In genomic region chr1:208235983-208236761, GRCh38 we compare ENCODE assay signal across 8 cellular contexts. TPM values are rescaled to one million over a fixed set of nuclear protein-coding genes. Genes with fewer than 3 reads are reported as not detected.
DNase-seq lines count a peak whose midpoint lies in the region; ATAC-seq and TF ChIP-seq lines count a peak whose summit lies in the region.

No MANE protein-coding gene starts in this region.

- intact Hi-C loops in dorsolateral prefrontal cortex (cut with DNase I): no loop called here

- TF ChIP-seq CTCF in dorsolateral prefrontal cortex (IDR thresholded peaks at IDR 0.05 in 54 of 56, conservative IDR thresholded peaks at IDR 0.05 in 2 of 56; ENCODE audit: low read depth in 1 of 56, partially characterized antibody in 56 of 56): no peak

- H3K4me3 ChIP-seq in dorsolateral prefrontal cortex: peak overlapping the region in 21 of 59 donors; percentile 0 to 81 (median 13)

- ATAC-seq in GM18519 (IDR thresholded peaks at IDR 0.05; ENCODE audit: low FRiP score, unreplicated experiment): peak; percentile 39
- ATAC-seq in HG03025 (IDR thresholded peaks at IDR 0.05; ENCODE audit: low FRiP score, unreplicated experiment): no peak

- H3K27me3 ChIP-seq in dorsolateral prefrontal cortex: peaks cover 0 to 55% (median 0%) of the 10 kb centered on the region in 45 donors

- DNase-seq in NCI-H510A (lab: John Stamatoyannopoulos, UW): peak; percentile 64
- no peak for DNase-seq in dorsolateral prefrontal cortex
- DNase-seq in myocyte (ENCODE audit: low read depth): peak; percentile 91
- DNase-seq in NCI-H1092 (lab: John Stamatoyannopoulos, UW): no peak
- no peak for DNase-seq in NCI-H446 treated with DMSO at 0.1 percent for 48 hours (lab: John Stamatoyannopoulos, UW)
- no peak for DNase-seq in NCI-H128 (lab: John Stamatoyannopoulos, UW; ENCODE audit: unreplicated experiment)

- peak overlapping the region in 34 of 59 donors; percentile 10 to 75 (median 40) for H3K27ac ChIP-seq in dorsolateral prefrontal cortex

RNA-seq across cellular contexts. Expression of gene PLXNA2, which starts 8.0 kb away (rescaled TPM):
- total RNA-seq in dorsolateral prefrontal cortex: 100 to 1,000 TPM in 36 of 120 experiments, 10 to 100 TPM in 84; 39.8 to 132 (median 90.8) TPM
- total RNA-seq in myocyte: 8.6 TPM in 2 replicates
- polyA plus RNA-seq in myocyte (2012): 6.6 TPM

Comparison
In these comparisons a context has a peak if more than half of its experiments do, and no peak if none do; other contexts are left out.
1. DNase-seq: peak in NCI-H510A (single experiment) and myocyte (single experiment); none in dorsolateral prefrontal cortex (0 of 10), NCI-H1092 (single experiment), NCI-H446 treated with DMSO at 0.1 percent for 48 hours (single experiment) and NCI-H128 (single experiment).